In genomic region chr20:37866051-37866450, GRCh38 we compare ENCODE assay signal across 21 cellular contexts. TPM values are rescaled to one million over a fixed set of nuclear protein-coding genes. Genes with fewer than 3 reads are reported as not detected.
"Had no signal": no experiment of that assay in that cellular context is flagged by ENCODE, and none has a peak within 500 bp of the region (broad histone marks: within the 10 kb centered on the region; RNA-seq: fewer than 3 reads in every experiment).

No MANE protein-coding gene starts in this region.

- H3K9me3 Mint-ChIP-seq: naive thymus-derived CD8-positive, alpha-beta T cell; neural crest cell; type B pancreatic cell had no signal

- H3K9me3 ChIP-seq: heart right ventricle, mucosa of descending colon, ovary, prostate gland, stomach, suprapubic skin, thyroid gland, uterus had no signal

- H3K27ac Mint-ChIP-seq: type B pancreatic cell had no signal

- H3K27me3 Mint-ChIP-seq: naive thymus-derived CD8-positive, alpha-beta T cell; type B pancreatic cell had no signal

- H3K27me3 ChIP-seq: heart right ventricle, ovary, stomach, suprapubic skin, thyroid gland, uterus had no signal

- ATAC-seq: esophagus mucosa; heart right ventricle; mucosa of descending colon; naive thymus-derived CD8-positive, alpha-beta T cell; sciatic nerve had no signal

- DNase-seq: effector memory CD4-positive, alpha-beta T cell; heart right ventricle; hypothalamus; kidney glomerular epithelial cell; mesendoderm; mucosa of descending colon; naive thymus-derived CD8-positive, alpha-beta T cell; ovary; retina; stimulated activated CD4-positive, alpha-beta T cell treated with anti-CD3 and anti-CD28 coated beads, Interleukin-12 subunit alpha, Interleukin-12 subunit beta, amount 100 ng/mL, for 4 hours; stimulated activated naive CD4-positive, alpha-beta T cell; stomach; thyroid gland; uterus had no signal

- H3K4me3 ChIP-seq: heart right ventricle, mucosa of descending colon, ovary, prostate gland, skin epidermis, stomach, suprapubic skin, thyroid gland, uterus had no signal

- H3K36me3 ChIP-seq: ovary, prostate gland, uterus had no signal

- H3K4me3 Mint-ChIP-seq: naive thymus-derived CD8-positive, alpha-beta T cell; neural crest cell; type B pancreatic cell had no signal

- H3K27ac ChIP-seq: heart right ventricle, ovary, skin epidermis, suprapubic skin, thyroid gland, uterus had no signal

- H3K4me1 ChIP-seq: heart right ventricle, suprapubic skin, thyroid gland, uterus had no signal

RNA-seq across cellular contexts. Expression of gene VSTM2L, which starts 36.9 kb away (rescaled TPM):
- total RNA-seq: naive thymus-derived CD8-positive, alpha-beta T cell had no signal
- polyA plus RNA-seq: naive thymus-derived CD8-positive, alpha-beta T cell had no signal
